In the genomic region with DNA sequence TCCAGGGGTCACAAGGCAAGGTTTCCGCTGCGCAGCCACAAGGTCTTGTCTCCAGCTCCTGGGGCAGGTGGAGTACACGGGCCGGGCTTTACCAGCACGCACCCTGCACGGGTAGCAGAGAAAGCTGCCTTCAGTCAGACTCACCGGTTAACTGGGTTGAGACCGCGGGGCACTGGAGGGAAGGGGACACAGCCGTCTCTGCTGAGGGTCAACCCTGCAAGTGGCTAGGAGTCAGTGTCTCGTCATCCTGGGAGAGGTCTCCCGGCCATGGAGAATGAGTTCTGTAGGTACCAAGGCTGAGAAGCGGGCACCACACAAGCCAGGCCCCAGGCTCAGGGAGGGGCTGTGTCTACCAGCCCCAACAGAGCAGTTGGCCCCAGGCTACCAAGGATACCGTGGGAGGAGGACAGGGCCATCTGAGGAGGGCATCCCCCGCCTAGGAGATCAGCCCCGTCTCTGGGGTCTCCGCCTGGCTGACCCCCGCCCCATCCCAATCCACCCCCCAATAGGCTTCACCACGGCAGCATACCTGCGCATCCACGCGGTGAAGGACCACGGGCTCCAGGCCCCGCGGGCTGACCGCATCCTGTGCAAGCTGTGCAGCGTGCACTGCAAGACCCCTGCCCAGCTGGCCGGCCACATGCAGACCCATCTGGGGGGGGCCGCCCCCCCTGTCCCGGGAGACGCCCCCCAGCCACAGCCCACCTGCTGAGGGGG, we compare ENCODE assay signal across 8 cellular contexts. TPM values are rescaled to one million over a fixed set of nuclear protein-coding genes. Genes with fewer than 3 reads are reported as not detected.
A peak's percentile ranks its signal among the peaks of the same experiment; 100 is the strongest.
DNase-seq lines count a peak whose midpoint lies in the region; ATAC-seq and TF ChIP-seq lines count a peak whose summit lies in the region.

No MANE protein-coding gene starts in this region.

- CTCF ChIA-PET in mammary epithelial cell (lab: Charles Lee; ENCODE audit: low non-redundant PET) = no interaction called here

- H3K36me3 ChIP-seq in mammary epithelial cell (ENCODE audit: insufficient read depth, low read length) = peaks cover 7% of the 10 kb centered on the region

- no peak overlapping the region for H2AFZ ChIP-seq in mammary epithelial cell (ENCODE audit: low read depth, low read length)

- peaks cover 0 to 7% of the 10 kb centered on the region in 2 donors for H3K36me3 Mint-ChIP-seq in naive B cell

- no peaks in the 10 kb centered on the region for H3K27me3 ChIP-seq in mammary epithelial cell (ENCODE audit: insufficient read depth, low read length)

- WGBS in mammary epithelial cell (ENCODE audit: low coverage, missing lambda C conversion rate) = 72% methylated on average over 5 of the region's 31 CpGs

- dilution Hi-C loops in mammary epithelial cell (cut with HindIII; ENCODE audit: low sequenced_read_pairs) = no loop called here

- no TSS peak for BruUV-seq in mammary epithelial cell (replicated peaks; lab: Mats Ljungman, UMichigan)

- peak overlapping the region in 2 of 6 donors; percentile 12 to 44 for H3K27ac Mint-ChIP-seq in naive B cell

- peak overlapping the region; percentile 91 for H3K4me2 ChIP-seq in mammary epithelial cell (ENCODE audit: insufficient read depth, low read depth, low read length)

- H3K79me2 ChIP-seq in mammary epithelial cell (ENCODE audit: insufficient read depth, low read length) = peaks cover 32% of the 10 kb centered on the region

- H3K4me3 ChIP-seq in AG09309 (ENCODE audit: control insufficient read depth, low read depth, low read length) (peak overlapping the region; percentile 74), mammary epithelial cell (replicated peaks in 1 of 3; ENCODE audit: insufficient read depth in 1 of 3, low read depth in 2 of 3, low read length in 3 of 3) (no peak overlapping the region)
- H3K4me3 ChIP-seq in Jurkat, Clone E6-1 (ENCODE audit: low read length) = peak overlapping the region; percentile 91

- intact Hi-C loops in mammary epithelial cell (cut with micrococcal nuclease) = no loop called here

- H4K20me1 ChIP-seq in mammary epithelial cell (ENCODE audit: insufficient read depth, low read length) = no peaks in the 10 kb centered on the region

- in situ Hi-C loops in mammary epithelial cell (cut with MboI; ENCODE audit: low sequenced_read_pairs in 2 of 2) = loop anchor here in 1 of 2 donors (25.0 kb wide), 1 partner anchor 203 kb away; the partner anchor contains the start of genes C16orf92 and DOC2A

- H3K9me3 Mint-ChIP-seq in naive B cell = no peaks in the 10 kb centered on the region

- peaks cover 0 to 11% (median 6%) of the 10 kb centered on the region in 3 donors for H3K27me3 Mint-ChIP-seq in naive B cell

- H3K4me1 ChIP-seq in mammary epithelial cell (ENCODE audit: insufficient read depth, low read length) = peaks cover 46% of the 10 kb centered on the region

- no peak overlapping the region for H3K27ac ChIP-seq in mammary epithelial cell (ENCODE audit: insufficient read depth, low read depth, low read length)

- TF ChIP-seq CTCF in AG09309 (IDR thresholded peaks at IDR 0.05; ENCODE audit: control insufficient read depth, insufficient read depth, low read depth, low read length, missing control alignments) (no peak), mammary epithelial cell (conservative IDR thresholded peaks at IDR 0.05 in 1 of 2, IDR thresholded peaks at IDR 0.05 in 1 of 2; ENCODE audit: extremely low read depth in 1 of 2, insufficient read depth in 1 of 2, low read depth in 1 of 2, low read length in 2 of 2) (no peak)

- H3K9me3 ChIP-seq in mammary epithelial cell (replicated peaks; ENCODE audit: insufficient read depth, low read length) = no peaks in the 10 kb centered on the region

- no peak for ATAC-seq in naive B cell (ENCODE audit: low read depth in 2 of 2)
- no peak for ATAC-seq in GM21423 (IDR thresholded peaks at IDR 0.05; ENCODE audit: unreplicated experiment)

- H3K4me3 Mint-ChIP-seq in naive B cell = peak overlapping the region in 6 of 8 donors; percentile 25 to 95 (median 68)

- H3K9ac ChIP-seq in mammary epithelial cell (ENCODE audit: insufficient read depth, low read length) = no peak overlapping the region

- H3K4me1 Mint-ChIP-seq in naive B cell = peaks cover 44 to 52% (median 49%) of the 10 kb centered on the region in 3 donors

- DNase-seq in AG09309 (ENCODE audit: low read depth) (no peak), mammary epithelial cell (no peak), naive B cell (no peak), NCI-H1048 (lab: John Stamatoyannopoulos, UW) (no peak), AML-193 (lab: John Stamatoyannopoulos, UW) (no peak)
- no peak for DNase-seq in Jurkat, Clone E6-1 (ENCODE audit: low read depth, low spot score)
- no peak for DNase-seq in activated CD4-positive, CD25-positive, alpha-beta regulatory T cell treated with anti-CD3 and anti-CD28 coated beads, Interleukin-2, amount 50 U/mL, for 72 hours

RNA-seq across cellular contexts. Expression of gene PRRT2, which starts 2.8 kb away (rescaled TPM):
- polyA plus RNA-seq in Jurkat, Clone E6-1 (2012; ENCODE audit: insufficient read depth, insufficient read length) = 0.85 TPM
- total RNA-seq in mammary epithelial cell = under 1 TPM in 1 of 2 donors, not detected in 1; 0.42 TPM
- polyA plus RNA-seq in mammary epithelial cell = 0.07 TPM
- not detected for polyA minus RNA-seq in mammary epithelial cell
- polyA plus RNA-seq in naive B cell (ENCODE audit: low read depth in 6 of 6) = under 1 TPM in 2 of 6 donors, not detected in 4; 0.10 to 0.97 TPM

RNA-seq across cellular contexts. Expression of gene MAZ, which starts 2.9 kb away (rescaled TPM):
- 1,001 TPM for polyA plus RNA-seq in Jurkat, Clone E6-1 (2012; ENCODE audit: insufficient read depth, insufficient read length)
- 100 to 1,000 TPM in 1 of 2 donors, 10 to 100 TPM in 1; 80.2 to 139 TPM for total RNA-seq in mammary epithelial cell
- 117 TPM for polyA plus RNA-seq in mammary epithelial cell
- 374 TPM for polyA minus RNA-seq in mammary epithelial cell
- 10 to 100 TPM; 16.1 to 30.6 (median 23.2) TPM for polyA plus RNA-seq in naive B cell (ENCODE audit: low read depth in 6 of 6)

RNA-seq across cellular contexts. Expression of gene PAGR1, which starts 6.8 kb away (rescaled TPM):
- polyA plus RNA-seq in Jurkat, Clone E6-1 (2012; ENCODE audit: insufficient read depth, insufficient read length) = 64.3 TPM
- total RNA-seq in mammary epithelial cell = 10 to 100 TPM; 13.7 to 24.9 TPM
- polyA plus RNA-seq in mammary epithelial cell = 25.1 TPM
- 18.4 TPM for polyA minus RNA-seq in mammary epithelial cell
- polyA plus RNA-seq in naive B cell (ENCODE audit: low read depth in 6 of 6) = 10 to 100 TPM; 35.5 to 51.5 (median 46.9) TPM

RNA-seq across cellular contexts. Expression of gene MVP, which starts 11.1 kb away (rescaled TPM):
- polyA plus RNA-seq in Jurkat, Clone E6-1 (2012; ENCODE audit: insufficient read depth, insufficient read length) = 3.6 TPM
- 100 to 1,000 TPM; 116 to 138 TPM for total RNA-seq in mammary epithelial cell
- polyA plus RNA-seq in mammary epithelial cell (102 TPM), naive B cell (ENCODE audit: low read depth in 6 of 6) (10 to 100 TPM; 39.7 to 61.4 (median 43.9) TPM)
- polyA minus RNA-seq in mammary epithelial cell = 493 TPM

RNA-seq across cellular contexts. Expression of gene KIF22, which starts 18.6 kb away (rescaled TPM):
- polyA plus RNA-seq in Jurkat, Clone E6-1 (2012; ENCODE audit: insufficient read depth, insufficient read length) = 169 TPM
- 10 to 100 TPM; 20.2 to 55.0 TPM for total RNA-seq in mammary epithelial cell
- polyA plus RNA-seq in mammary epithelial cell = 61.0 TPM
- 90.3 TPM for polyA minus RNA-seq in mammary epithelial cell
- 10 to 100 TPM; 24.0 to 29.6 (median 26.3) TPM for polyA plus RNA-seq in naive B cell (ENCODE audit: low read depth in 6 of 6)

Comparison
In these comparisons a context has a peak if more than half of its experiments do, and no peak if none do; other contexts are left out.
1. H3K4me3 ChIP-seq: peak in AG09309 (single experiment) and Jurkat, Clone E6-1 (single experiment); none in mammary epithelial cell (0 of 3).